In the genomic region with DNA sequence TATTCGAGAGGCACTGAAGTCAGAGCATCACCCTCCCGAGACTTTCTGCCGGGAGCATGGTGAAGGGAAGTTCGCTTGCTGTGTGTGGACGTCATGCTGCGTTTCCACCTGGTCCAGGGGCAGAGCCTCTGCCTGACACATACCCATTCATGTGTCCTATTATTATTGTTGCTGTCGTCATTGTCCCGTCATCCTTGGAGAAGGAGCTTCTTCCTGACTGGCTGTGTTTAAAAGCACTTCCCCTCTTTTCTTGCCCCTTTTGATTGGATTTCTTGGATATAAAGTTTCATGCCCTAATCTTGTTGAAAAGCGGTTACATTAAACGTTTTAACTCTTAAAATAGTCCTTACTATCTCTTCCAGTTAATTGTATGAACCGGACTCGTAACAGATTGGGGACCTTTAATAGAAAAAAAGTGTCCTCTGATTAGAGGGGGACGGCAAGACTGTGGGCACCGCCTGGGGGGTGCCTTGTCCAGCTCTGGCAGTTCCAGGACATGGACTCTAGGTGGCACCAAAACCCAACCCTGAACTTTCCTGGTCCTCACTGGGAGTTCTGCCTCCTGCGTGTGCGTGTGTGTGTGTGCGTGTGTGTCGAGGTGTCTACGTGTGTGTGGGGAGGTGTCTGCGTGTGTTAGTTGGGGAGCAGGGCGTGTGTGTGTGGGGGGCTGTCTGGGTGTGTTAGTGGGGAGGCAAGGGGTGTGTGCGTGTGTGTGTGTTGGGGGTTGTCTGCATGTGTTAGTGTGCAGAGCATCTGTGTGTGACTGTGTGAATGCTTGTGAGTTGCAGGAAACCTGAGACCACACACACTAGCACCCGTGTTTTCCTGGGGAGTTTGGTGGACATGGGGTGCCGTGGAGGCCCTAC, we compare ENCODE assay signal across 8 cellular contexts.
A peak's percentile ranks its signal among the peaks of the same experiment; 100 is the strongest.
DNase-seq lines count a peak whose midpoint lies in the region; ATAC-seq lines count a peak whose summit lies in the region.

No MANE protein-coding gene starts in this region.

- H3K27ac ChIP-seq in Karpas-422 (ENCODE audit: low read length) = no peak overlapping the region
- peak overlapping the region; percentile 13; the same call in 1 of the 2 replicates for H3K27ac ChIP-seq in SK-N-MC

- H3K4me3 ChIP-seq in Karpas-422 (ENCODE audit: low read length) (no peak overlapping the region), SK-N-MC (peak overlapping the region; percentile 48), skeletal muscle satellite cell (ENCODE audit: low read length) (no peak overlapping the region)

- no peaks in the 10 kb centered on the region for H4K20me1 ChIP-seq in Karpas-422 (ENCODE audit: insufficient read depth, low read depth, low read length)

- no peaks in the 10 kb centered on the region for H3K79me2 ChIP-seq in Karpas-422 (ENCODE audit: low read length)

- H3K4me1 ChIP-seq in Karpas-422 (ENCODE audit: low read length) = no peaks in the 10 kb centered on the region
- H3K4me1 ChIP-seq in skeletal muscle satellite cell (ENCODE audit: control insufficient read depth, insufficient read depth, low read length) = peaks cover 4% of the 10 kb centered on the region

- H3K9me3 ChIP-seq in Karpas-422 (ENCODE audit: low read length) (no peaks in the 10 kb centered on the region), SK-N-MC (ENCODE audit: low read depth, low read length) (no peaks in the 10 kb centered on the region), skeletal muscle satellite cell (replicated peaks; ENCODE audit: low read length) (no peaks in the 10 kb centered on the region)

- H3K27me3 ChIP-seq in Karpas-422 (ENCODE audit: low read length) (no peaks in the 10 kb centered on the region), skeletal muscle satellite cell (ENCODE audit: control insufficient read depth, insufficient read depth, low read length) (no peaks in the 10 kb centered on the region)

- H3K9ac ChIP-seq in Karpas-422 (ENCODE audit: low read length) = no peak overlapping the region
- H3K9ac ChIP-seq in SK-N-MC (ENCODE audit: insufficient read length) = no peak overlapping the region
- H3K9ac ChIP-seq in skeletal muscle satellite cell (ENCODE audit: low read depth, low read length) = no peak overlapping the region

- H3K4me2 ChIP-seq in Karpas-422 (ENCODE audit: low read depth, low read length, poor library complexity, severe bottlenecking) = no peak overlapping the region
- H3K4me2 ChIP-seq in skeletal muscle satellite cell (ENCODE audit: low read length) = peak overlapping the region; percentile 35

- intact Hi-C loops in left ventricle myocardium superior (cut with micrococcal nuclease) = no loop called here

- peak; percentile 66 for ATAC-seq in left ventricle myocardium superior
- ATAC-seq in HG03432 (IDR thresholded peaks at IDR 0.05; ENCODE audit: unreplicated experiment) = no peak

- H2AFZ ChIP-seq in Karpas-422 (ENCODE audit: low read length) = no peak overlapping the region

- H3K9me2 ChIP-seq in Karpas-422 (replicated peaks; ENCODE audit: insufficient read depth, low read length) = no peaks in the 10 kb centered on the region

- H3K36me3 ChIP-seq in Karpas-422 (ENCODE audit: insufficient read depth, low read length) (no peaks in the 10 kb centered on the region), SK-N-MC (ENCODE audit: insufficient read depth, low read length) (no peaks in the 10 kb centered on the region), skeletal muscle satellite cell (ENCODE audit: insufficient read depth, low read length) (no peaks in the 10 kb centered on the region)

- peak; percentile 75 for DNase-seq in DMS 273 treated with DMSO at 0.1 percent for 48 hours (lab: John Stamatoyannopoulos, UW)
- peak; percentile 82 for DNase-seq in Karpas-422
- no peak for DNase-seq in SK-N-MC (ENCODE audit: low read depth, low spot score)
- peak; percentile 72 for DNase-seq in amniotic epithelial cell (ENCODE audit: low read depth)
- peak; percentile 67 for DNase-seq in left ventricle myocardium superior
- no peak for DNase-seq in NCI-H187 treated with DMSO at 0.1 percent for 48 hours (lab: John Stamatoyannopoulos, UW)

Comparison
In these comparisons a context has a peak if more than half of its experiments do, and no peak if none do; other contexts are left out.
1. DNase-seq: peak in DMS 273 treated with DMSO at 0.1 percent for 48 hours (single experiment), Karpas-422 (single experiment), amniotic epithelial cell (single experiment) and left ventricle myocardium superior (single experiment); none in SK-N-MC (single experiment) and NCI-H187 treated with DMSO at 0.1 percent for 48 hours (single experiment).